Comparison of ENCODE assay signal across 36 cellular contexts in genomic region chr9:121790841-121791240, GRCh38.
"Had no signal": no experiment of that assay in that cellular context is flagged by ENCODE, and none has a peak within 500 bp of the region (broad histone marks: within the 10 kb centered on the region; RNA-seq: fewer than 3 reads in every experiment).

No MANE protein-coding gene starts in this region.

- DNase-seq: Kasumi-1, MG63, MM.1S, MV-4-11, NCI-H1048, NCI-H1092, NCI-H1092 treated with DMSO at 0.1 percent for 48 hours, NCI-H1105, NCI-H1105 treated with DMSO at 0.1 percent for 48 hours, NCI-H1417, NCI-H1417 treated with DMSO at 0.1 percent for 48 hours, NCI-H1436, NCI-H1436 treated with DMSO at 0.1 percent for 48 hours, NCI-H146, NCI-H1694, NCI-H1694 treated with DMSO at 0.1 percent for 48 hours, NCI-H187, NCI-H187 treated with DMSO at 0.1 percent for 48 hours, NCI-H1930, NCI-H2029, NCI-H2029 treated with DMSO at 0.1 percent for 48 hours, NCI-H2081, NCI-H2081 treated with DMSO at 0.1 percent for 48 hours, NCI-H2107, NCI-H2171, NCI-H2171 treated with DMSO at 0.1 percent for 48 hours, NCI-H2227 treated with DMSO at 0.1 percent for 48 hours, NCI-H226, NCI-H345, NCI-H446, NCI-H446 treated with DMSO at 0.1 percent for 48 hours, NCI-H510A, NCI-H510A treated with DMSO at 0.1 percent for 48 hours, NCI-H524, NCI-H524 treated with DMSO at 0.1 percent for 48 hours, NCI-H526 had no signal

- H3K4me3 ChIP-seq: MG63 had no signal

- H3K36me3 ChIP-seq: MG63 had no signal

- H3K9me3 ChIP-seq: MG63 had no signal

- H3K27me3 ChIP-seq: MG63 had no signal
